Comparison of ENCODE assay signal across 7 cellular contexts in the genomic region with DNA sequence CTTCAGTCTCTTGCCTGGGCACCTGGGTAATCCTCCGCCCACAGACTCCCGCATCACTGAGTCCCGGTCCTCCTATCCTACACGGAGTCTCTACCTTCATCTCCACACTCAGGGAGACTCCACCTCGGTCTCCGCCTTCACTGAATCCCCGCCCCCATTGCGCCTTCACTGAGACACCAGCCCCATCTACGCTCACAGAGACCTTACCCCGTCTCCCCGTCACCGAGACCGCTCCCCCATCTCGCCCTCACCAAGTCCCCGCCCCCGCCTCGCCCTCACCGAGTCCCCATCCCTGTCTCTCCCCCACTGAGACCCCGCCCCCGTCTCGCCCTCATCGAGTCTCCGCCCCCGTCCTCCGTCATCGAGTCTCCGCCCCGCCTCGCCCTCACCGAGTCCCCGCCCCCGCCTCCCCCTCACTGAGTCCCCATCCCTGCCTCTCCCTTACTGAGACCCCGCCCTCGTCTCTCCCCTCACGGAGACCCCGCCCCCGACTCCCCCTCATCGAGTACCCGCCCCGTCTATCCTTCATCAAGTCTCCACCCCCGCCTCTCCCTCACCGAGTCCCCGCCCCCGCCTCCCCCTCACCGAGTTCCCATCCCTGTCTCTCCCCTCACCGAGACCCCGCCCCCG. TPM values are rescaled to one million over a fixed set of nuclear protein-coding genes. Genes with fewer than 3 reads are reported as not detected.
DNase-seq lines count a peak whose midpoint lies in the region; ATAC-seq lines count a peak whose summit lies in the region.

No MANE protein-coding gene starts in this region.

- CTCF ChIA-PET in naive thymus-derived CD4-positive, alpha-beta T cell (lab: Charles Lee), result no interaction called here

- in situ Hi-C loops in KBM-7 (cut with MboI; ENCODE audit: low pct_unique_long_range_greater_than_20kb, low sequenced_read_pairs), result no loop called here

- peak overlapping the region; percentile 73 to 99 (median 88) for H3K4me3 Mint-ChIP-seq in naive thymus-derived CD4-positive, alpha-beta T cell

- H3K36me3 ChIP-seq in naive thymus-derived CD4-positive, alpha-beta T cell (ENCODE audit: control insufficient read depth in 2 of 3, insufficient read depth in 3 of 3, low read length in 3 of 3), result peaks cover 0 to 3% (median 0%) of the 10 kb centered on the region in 3 experiments

- peaks cover 0 to 3% (median 0%) of the 10 kb centered on the region in 5 donors for H3K27me3 Mint-ChIP-seq in naive thymus-derived CD4-positive, alpha-beta T cell

- peak overlapping the region; percentile 89 for H3K4me3 ChIP-seq in naive thymus-derived CD4-positive, alpha-beta T cell (ENCODE audit: low read length)

- ATAC-seq in GM18867 (IDR thresholded peaks at IDR 0.05; ENCODE audit: unreplicated experiment), result peak; percentile 45
- peak; percentile 75 for ATAC-seq in naive thymus-derived CD4-positive, alpha-beta T cell

- H3K27ac Mint-ChIP-seq in naive thymus-derived CD4-positive, alpha-beta T cell, result peak overlapping the region; percentile 90 to 98 (median 97)

- H3K4me1 Mint-ChIP-seq in naive thymus-derived CD4-positive, alpha-beta T cell, result peaks cover 13 to 42% (median 34%) of the 10 kb centered on the region in 7 donors

- peaks cover 0 to 5% (median 0%) of the 10 kb centered on the region in 5 donors for H3K36me3 Mint-ChIP-seq in naive thymus-derived CD4-positive, alpha-beta T cell

- peaks cover under 1 to 11% of the 10 kb centered on the region in 2 donors for H3K4me1 ChIP-seq in naive thymus-derived CD4-positive, alpha-beta T cell (ENCODE audit: control insufficient read depth in 2 of 2, insufficient read depth in 2 of 2, low read length in 2 of 2)

- peak; percentile 78 for DNase-seq in KBM-7
- DNase-seq in RPMI8226, result peak; percentile 90
- peak; percentile 88 for DNase-seq in activated T-helper 9 cell treated with anti-CD3 and anti-CD28 coated beads, Interleukin-2, amount 50 U/mL, for 16 hours (ENCODE audit: low read depth)
- peak; percentile 93 for DNase-seq in fibroblast of peridontal ligament (ENCODE audit: extremely low read depth)
- peak; percentile 81 to 98 (median 88) for DNase-seq in naive thymus-derived CD4-positive, alpha-beta T cell
- DNase-seq in stimulated activated CD8-positive, alpha-beta memory T cell treated with anti-CD3 and anti-CD28 coated beads, Interleukin-7, amount 100 ng/mL, for 4 hours (ENCODE audit: low read depth in 2 of 2), result peak; percentile 96 to 98

- H3K9me3 Mint-ChIP-seq in naive thymus-derived CD4-positive, alpha-beta T cell, result peaks cover 0 to 7% (median 0%) of the 10 kb centered on the region in 11 donors

- POLR2A ChIA-PET in naive thymus-derived CD4-positive, alpha-beta T cell (lab: Charles Lee), result interaction anchor here (0.6 to 1.3 kb wide), 2 partner anchors 10 to 166 kb away, joined by 3 read pairs; no protein-coding TSS in a partner anchor

- peaks cover 0 to 7% (median 0%) of the 10 kb centered on the region in 3 experiments for H3K9me3 ChIP-seq in naive thymus-derived CD4-positive, alpha-beta T cell (ENCODE audit: control insufficient read depth in 2 of 3, low read length in 3 of 3)

- intact Hi-C loops in naive thymus-derived CD4-positive, alpha-beta T cell (cut with micrococcal nuclease), result loop anchor here (1.0 to 5.0 kb wide), 14 partner anchors 23 to 1869 kb away; partner anchors contain the start of genes FBXL12 (in 2 of the 2), PIN1 (in 2 of the 2), ZNF561 (in 2 of the 2) and ZNF562 (in 2 of the 2)

- no peaks in the 10 kb centered on the region for H3K27me3 ChIP-seq in naive thymus-derived CD4-positive, alpha-beta T cell (ENCODE audit: control insufficient read depth in 2 of 2, insufficient read depth in 2 of 2, low read length in 2 of 2)

- H3K27ac ChIP-seq in naive thymus-derived CD4-positive, alpha-beta T cell (ENCODE audit: low read depth, low read length), result peak overlapping the region; percentile 99

RNA-seq across cellular contexts. Expression of gene ZNF846, which starts 23.1 kb away (rescaled TPM):
- total RNA-seq in naive thymus-derived CD4-positive, alpha-beta T cell, result 10 to 100 TPM in 3 of 5 experiments, 1 to 10 TPM in 2; 5.1 to 24.8 (median 13.0) TPM
- polyA plus RNA-seq in naive thymus-derived CD4-positive, alpha-beta T cell, result 10 to 100 TPM in 1 of 2 donors, 1 to 10 TPM in 1; 6.2 to 10.0 TPM

RNA-seq across cellular contexts. Expression of gene FBXL12, which starts 27.2 kb away (rescaled TPM):
- total RNA-seq in naive thymus-derived CD4-positive, alpha-beta T cell, result 10 to 100 TPM; 16.8 to 36.2 (median 34.0) TPM
- 10 to 100 TPM in 1 of 2 donors, 1 to 10 TPM in 1; 8.5 to 16.1 TPM for polyA plus RNA-seq in naive thymus-derived CD4-positive, alpha-beta T cell

RNA-seq across cellular contexts. Expression of gene UBL5, which starts 36.1 kb away (rescaled TPM):
- 100 to 1,000 TPM; 182 to 375 (median 198) TPM for total RNA-seq in naive thymus-derived CD4-positive, alpha-beta T cell
- 100 to 1,000 TPM; 613 to 717 TPM for polyA plus RNA-seq in naive thymus-derived CD4-positive, alpha-beta T cell

RNA-seq across cellular contexts. Expression of gene PIN1, which starts 43.5 kb away (rescaled TPM):
- total RNA-seq in naive thymus-derived CD4-positive, alpha-beta T cell, result 10 to 100 TPM; 41.4 to 93.2 (median 61.1) TPM
- 10 to 100 TPM; 88.9 to 94.7 TPM for polyA plus RNA-seq in naive thymus-derived CD4-positive, alpha-beta T cell

Comparison
In these comparisons a context has a peak if more than half of its experiments do, and no peak if none do; other contexts are left out.
1. Peak in every context shown above with its lines: DNase-seq, ATAC-seq, H3K4me3 ChIP-seq and H3K27ac ChIP-seq.